Comparison of ENCODE assay signal across 8 cellular contexts in the genomic region with DNA sequence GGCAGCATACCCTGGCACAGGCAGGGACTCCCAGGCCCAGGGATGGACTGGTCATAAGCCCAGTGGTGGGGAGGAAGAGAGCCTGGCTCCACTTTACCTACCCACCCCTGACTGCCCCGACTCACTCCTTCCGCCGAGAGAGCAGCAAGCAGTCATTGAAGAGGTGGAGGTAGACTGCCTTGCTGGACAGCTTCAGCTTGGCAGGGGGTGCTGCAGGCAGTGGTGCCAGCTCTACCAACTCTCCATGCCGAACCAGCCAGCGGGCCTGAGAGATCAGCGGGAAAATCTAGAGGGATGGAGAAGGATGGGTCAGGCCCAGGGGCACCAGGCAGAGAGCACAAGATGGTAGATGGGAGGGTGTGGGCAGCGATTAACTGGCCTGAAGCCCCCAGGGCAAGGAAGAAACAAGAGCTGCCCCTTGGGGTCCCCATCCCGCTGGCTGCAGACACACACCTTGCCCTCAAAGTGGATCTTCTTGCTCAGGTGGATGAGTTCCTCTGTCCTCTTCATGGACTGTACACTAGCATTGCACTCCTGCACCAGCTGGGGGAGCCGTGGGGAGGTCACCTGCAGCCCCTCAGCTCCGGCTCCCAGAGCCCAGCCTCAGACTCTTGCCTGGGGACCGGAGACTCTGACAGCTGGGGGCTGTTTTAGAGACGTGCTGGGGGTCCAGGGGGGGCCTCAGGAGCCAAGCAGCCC. TPM values are rescaled to one million over a fixed set of nuclear protein-coding genes. Genes with fewer than 3 reads are reported as not detected.
A peak's percentile ranks its signal among the peaks of the same experiment; 100 is the strongest.
DNase-seq lines count a peak whose midpoint lies in the region; ATAC-seq, FAIRE-seq and TF ChIP-seq lines count a peak whose summit lies in the region.
"Had no signal": no experiment of that assay in that cellular context is flagged by ENCODE, and none has a peak within 500 bp of the region (broad histone marks: within the 10 kb centered on the region; RNA-seq: fewer than 3 reads in every experiment).

No MANE protein-coding gene starts in this region.

- TF ChIP-seq POLR2A in right lobe of liver (IDR thresholded peaks at IDR 0.05) = no peak

- WGBS in right lobe of liver (ENCODE audit: insufficient coverage, low coverage, low lambda C conversion rate, missing lambda C conversion rate) = 96% methylated on average over 4 of the region's 12 CpGs

- FAIRE-seq in frontal cortex (lab: Jason Lieb, UNC) = no peak

- no peak overlapping the region for H3K4me3 ChIP-seq in right lobe of liver

- no peak overlapping the region for H3K27ac Mint-ChIP-seq in activated T-helper 1 cell treated with anti-CD3 and anti-CD28 coated beads, Interleukin-12 subunit alpha, Interleukin-12 subunit beta, Interleukin-2, Interleukin-4 antibody, amounts not matched to agents 30 ng/mL and 10 ng/mL and 1 ng/mL, durations not matched to agents 14 hours and 24 hours and 36 hours

- no peaks in the 10 kb centered on the region for H3K27me3 ChIP-seq in right lobe of liver

- H3K4me1 ChIP-seq in right lobe of liver = peaks cover 0 to 6% (median 2%) of the 10 kb centered on the region in 4 donors

- peaks cover 10% of the 10 kb centered on the region for H3K36me3 Mint-ChIP-seq in activated T-helper 1 cell treated with anti-CD3 and anti-CD28 coated beads, Interleukin-12 subunit alpha, Interleukin-12 subunit beta, Interleukin-2, Interleukin-4 antibody, amounts not matched to agents 30 ng/mL and 10 ng/mL and 1 ng/mL, durations not matched to agents 14 hours and 24 hours and 36 hours (ENCODE audit: low read depth)

- no peaks in the 10 kb centered on the region for H3K27me3 Mint-ChIP-seq in activated T-helper 1 cell treated with anti-CD3 and anti-CD28 coated beads, Interleukin-12 subunit alpha, Interleukin-12 subunit beta, Interleukin-2, Interleukin-4 antibody, amounts not matched to agents 30 ng/mL and 10 ng/mL and 1 ng/mL, durations not matched to agents 14 hours and 24 hours and 36 hours (ENCODE audit: insufficient read depth)

- no peaks in the 10 kb centered on the region for H3K4me1 Mint-ChIP-seq in activated T-helper 1 cell treated with anti-CD3 and anti-CD28 coated beads, Interleukin-12 subunit alpha, Interleukin-12 subunit beta, Interleukin-2, Interleukin-4 antibody, amounts not matched to agents 30 ng/mL and 10 ng/mL and 1 ng/mL, durations not matched to agents 14 hours and 24 hours and 36 hours (ENCODE audit: low read depth)

- intact Hi-C loops in activated T-helper 1 cell treated with anti-CD3 and anti-CD28 coated beads, Interleukin-12 subunit alpha, Interleukin-12 subunit beta, Interleukin-2, Interleukin-4 antibody, amounts not matched to agents 30 ng/mL and 10 ng/mL and 1 ng/mL, durations not matched to agents 14 hours and 24 hours and 36 hours (cut with micrococcal nuclease) = loop anchor here (5.0 kb wide), 1 partner anchor 293 kb away; no protein-coding TSS in a partner anchor
- intact Hi-C loops in right lobe of liver (cut with DNase I) = loop anchor here in 1 of 2 donors (5.0 kb wide), 1 partner anchor 38 kb away; no protein-coding TSS in a partner anchor

- peak; percentile 22; the same call in 1 of the 2 replicates for TF ChIP-seq CTCF in LNCAP (IDR thresholded peaks at IDR 0.05)
- peak; percentile 16 to 38 (median 34) for TF ChIP-seq CTCF in right lobe of liver (IDR thresholded peaks at IDR 0.05)

- peak in 1 of 4 donors; percentile 16 for ATAC-seq in right lobe of liver
- ATAC-seq in GM21717 (IDR thresholded peaks at IDR 0.05; ENCODE audit: unreplicated experiment) = no peak
- ATAC-seq: Panc1 had no signal

- H3K9me3 Mint-ChIP-seq in activated T-helper 1 cell treated with anti-CD3 and anti-CD28 coated beads, Interleukin-12 subunit alpha, Interleukin-12 subunit beta, Interleukin-2, Interleukin-4 antibody, amounts not matched to agents 30 ng/mL and 10 ng/mL and 1 ng/mL, durations not matched to agents 14 hours and 24 hours and 36 hours = no peaks in the 10 kb centered on the region

- H3K4me3 Mint-ChIP-seq in activated T-helper 1 cell treated with anti-CD3 and anti-CD28 coated beads, Interleukin-12 subunit alpha, Interleukin-12 subunit beta, Interleukin-2, Interleukin-4 antibody, amounts not matched to agents 30 ng/mL and 10 ng/mL and 1 ng/mL, durations not matched to agents 14 hours and 24 hours and 36 hours = peak overlapping the region; percentile 47

- no peaks in the 10 kb centered on the region for H3K9me3 ChIP-seq in right lobe of liver

- no peak overlapping the region for H3K27ac ChIP-seq in right lobe of liver

- DNase-seq in GDM1 (lab: John Stamatoyannopoulos, UW) = peak; percentile 15
- DNase-seq in activated T-helper 1 cell treated with anti-CD3 and anti-CD28 coated beads, Interleukin-12 subunit alpha, Interleukin-12 subunit beta, Interleukin-2, Interleukin-4 antibody, amounts not matched to agents 30 ng/mL and 10 ng/mL and 1 ng/mL, durations not matched to agents 14 hours and 24 hours and 36 hours (ENCODE audit: low spot score) = no peak
- DNase-seq in right lobe of liver = no peak
- no peak for DNase-seq in cerebellar nuclear complex (lab: John Stamatoyannopoulos, UW)
- DNase-seq in frontal cortex (ENCODE audit: low spot score in 2 of 2) = no peak

- no peaks in the 10 kb centered on the region for H3K36me3 ChIP-seq in right lobe of liver

RNA-seq across cellular contexts. Expression of gene ARHGEF19, which starts 7.7 kb away (rescaled TPM):
- 7.9 and 11.2 TPM in 2 replicates for total RNA-seq in activated T-helper 1 cell treated with anti-CD3 and anti-CD28 coated beads, Interleukin-12 subunit alpha, Interleukin-12 subunit beta, Interleukin-2, Interleukin-4 antibody, amounts not matched to agents 30 ng/mL and 10 ng/mL and 1 ng/mL, durations not matched to agents 14 hours and 24 hours and 36 hours
- total RNA-seq in right lobe of liver (1 to 10 TPM in 4 of 6 experiments, under 1 TPM in 2; 0.31 to 2.8 (median 1.5) TPM), frontal cortex (1.2 TPM)

RNA-seq across cellular contexts. Expression of gene CPLANE2, which starts 32.2 kb away (rescaled TPM):
- total RNA-seq in activated T-helper 1 cell treated with anti-CD3 and anti-CD28 coated beads, Interleukin-12 subunit alpha, Interleukin-12 subunit beta, Interleukin-2, Interleukin-4 antibody, amounts not matched to agents 30 ng/mL and 10 ng/mL and 1 ng/mL, durations not matched to agents 14 hours and 24 hours and 36 hours = 3.8 and 4.1 TPM in 2 replicates
- total RNA-seq in right lobe of liver = 1 to 10 TPM; 2.2 to 4.4 (median 3.1) TPM
- 16.7 TPM for total RNA-seq in frontal cortex

RNA-seq across cellular contexts. Expression of gene EPHA2, which starts 48.9 kb away (rescaled TPM):
- not detected in 2 replicates for total RNA-seq in activated T-helper 1 cell treated with anti-CD3 and anti-CD28 coated beads, Interleukin-12 subunit alpha, Interleukin-12 subunit beta, Interleukin-2, Interleukin-4 antibody, amounts not matched to agents 30 ng/mL and 10 ng/mL and 1 ng/mL, durations not matched to agents 14 hours and 24 hours and 36 hours
- total RNA-seq in right lobe of liver = 10 to 100 TPM in 4 of 6 experiments, 1 to 10 TPM in 2; 6.0 to 14.7 (median 10.8) TPM
- total RNA-seq in frontal cortex = 1.2 TPM
